Comparison of ENCODE assay signal across 8 cellular contexts in the genomic region with DNA sequence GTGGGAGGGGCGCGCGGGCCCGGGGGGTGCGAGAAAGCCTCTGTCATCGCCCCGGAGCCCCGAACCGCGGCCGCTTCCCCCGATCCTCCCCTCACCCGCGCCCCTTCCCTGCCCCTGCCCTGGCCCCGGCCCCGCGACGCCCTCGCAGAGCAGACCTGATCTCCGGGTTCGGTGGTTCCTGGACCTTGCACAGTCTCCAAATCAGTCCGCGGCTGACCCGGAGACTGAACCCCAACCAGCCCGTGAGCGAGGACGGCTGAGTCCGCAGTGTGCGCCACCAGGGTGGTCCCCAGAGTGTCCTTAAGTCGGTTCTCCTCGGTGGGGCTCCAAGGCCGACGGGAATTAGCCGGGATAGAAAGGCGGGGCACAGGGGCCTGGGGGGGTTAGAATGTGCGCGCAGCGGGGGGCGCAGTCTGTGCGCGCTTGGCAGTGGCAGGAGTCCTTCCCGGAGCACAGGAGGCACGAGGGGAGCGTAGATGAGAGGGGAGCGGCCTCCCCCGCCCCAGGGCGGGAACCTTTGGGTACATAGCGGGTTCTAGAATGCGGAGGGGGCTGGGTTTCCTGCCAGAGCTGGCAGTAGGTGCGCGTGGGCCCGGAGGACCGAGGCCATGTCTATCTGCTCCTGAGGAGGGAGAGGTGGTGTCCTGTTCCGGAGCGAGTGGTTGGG. TPM values are rescaled to one million over a fixed set of nuclear protein-coding genes. Genes with fewer than 3 reads are reported as not detected.
DNase-seq lines count a peak whose midpoint lies in the region; ATAC-seq and TF ChIP-seq lines count a peak whose summit lies in the region.

No MANE protein-coding gene starts in this region.

- intact Hi-C loops in body of pancreas (cut with DNase I), result no loop called here

- TF ChIP-seq CTCF in body of pancreas (IDR thresholded peaks at IDR 0.05) (no peak), kidney epithelial cell (IDR thresholded peaks at IDR 0.05; ENCODE audit: insufficient read depth, low read length, poor library complexity, severe bottlenecking) (no peak)

- no peaks in the 10 kb centered on the region for H3K9me3 ChIP-seq in body of pancreas

- peak overlapping the region; percentile 33 to 84 (median 68) for H3K27ac ChIP-seq in body of pancreas

- peak; percentile 21 for DNase-seq in AG08395 (ENCODE audit: low spot score)
- peak; percentile 80 for DNase-seq in NCI-H69 (lab: John Stamatoyannopoulos, UW)
- DNase-seq in body of pancreas, result peak in 2 of 4 donors; percentile 43 to 44
- DNase-seq in kidney epithelial cell (ENCODE audit: low read depth), result no peak
- DNase-seq in stimulated activated CD8-positive, alpha-beta memory T cell treated with anti-CD3 and anti-CD28 coated beads, Interleukin-4, amount 100 ng/mL, for 48 hours, result peak; percentile 57
- DNase-seq in CD1c-positive myeloid dendritic cell (ENCODE audit: extremely low spot score), result no peak
- DNase-seq in activated gamma-delta T cell (lab: John Stamatoyannopoulos, UW), result no peak

- no peak for TF ChIP-seq POLR2A in body of pancreas (IDR thresholded peaks at IDR 0.05)

- H3K4me1 ChIP-seq in body of pancreas, result peaks cover 21% of the 10 kb centered on the region

- H3K4me3 ChIP-seq in body of pancreas (peak overlapping the region; percentile 29 to 71), kidney epithelial cell (ENCODE audit: low read depth, low read length) (peak overlapping the region; percentile 83)

- H3K36me3 ChIP-seq in body of pancreas (replicated peaks in 1 of 2; ENCODE audit: insufficient read depth in 1 of 2, low read depth in 2 of 2) (no peaks in the 10 kb centered on the region), kidney epithelial cell (ENCODE audit: control insufficient read depth, insufficient read depth, low read length) (no peaks in the 10 kb centered on the region)

- H3K27me3 ChIP-seq in body of pancreas, result no peaks in the 10 kb centered on the region
- H3K27me3 ChIP-seq in kidney epithelial cell (ENCODE audit: control insufficient read depth, insufficient read depth, low read length), result no peaks in the 10 kb centered on the region

- ATAC-seq in GM19035 (IDR thresholded peaks at IDR 0.05; ENCODE audit: unreplicated experiment) (peak; percentile 39), body of pancreas (peak; percentile 31)

- 14 to 75% methylated on average over 8 to 46 of the region's 55 CpGs for WGBS in body of pancreas, 2 donors

RNA-seq across cellular contexts. Expression of a gene that starts 0.8 kb away (rescaled TPM):
- total RNA-seq in body of pancreas (10 to 100 TPM in 1 of 2 donors, 1 to 10 TPM in 1; 4.9 to 10.2 TPM), kidney epithelial cell (4.6 and 9.5 TPM in 2 replicates)

RNA-seq across cellular contexts. Expression of a gene that starts 14.1 kb away (rescaled TPM):
- total RNA-seq in body of pancreas, result 10 to 100 TPM; 70.9 to 87.2 TPM
- 404 and 663 TPM in 2 replicates for total RNA-seq in kidney epithelial cell

RNA-seq across cellular contexts. Expression of a gene that starts 20.8 kb away (rescaled TPM):
- 10 to 100 TPM; 21.1 to 64.9 TPM for total RNA-seq in body of pancreas
- 96.3 and 104 TPM in 2 replicates for total RNA-seq in kidney epithelial cell

RNA-seq across cellular contexts. Expression of a gene that starts 46.4 kb away (rescaled TPM):
- 10 to 100 TPM; 58.1 to 62.3 TPM for total RNA-seq in body of pancreas
- 56.1 and 72.5 TPM in 2 replicates for total RNA-seq in kidney epithelial cell

Comparison
In these comparisons a context has a peak if more than half of its experiments do, and no peak if none do; other contexts are left out.
1. DNase-seq: peak in AG08395 (single experiment), NCI-H69 (single experiment) and stimulated activated CD8-positive, alpha-beta memory T cell treated with anti-CD3 and anti-CD28 coated beads, Interleukin-4, amount 100 ng/mL, for 48 hours (single experiment); none in kidney epithelial cell (single experiment), CD1c-positive myeloid dendritic cell (single experiment) and activated gamma-delta T cell (single experiment).